Comparison of ENCODE assay signal across 8 cellular contexts in the genomic region with DNA sequence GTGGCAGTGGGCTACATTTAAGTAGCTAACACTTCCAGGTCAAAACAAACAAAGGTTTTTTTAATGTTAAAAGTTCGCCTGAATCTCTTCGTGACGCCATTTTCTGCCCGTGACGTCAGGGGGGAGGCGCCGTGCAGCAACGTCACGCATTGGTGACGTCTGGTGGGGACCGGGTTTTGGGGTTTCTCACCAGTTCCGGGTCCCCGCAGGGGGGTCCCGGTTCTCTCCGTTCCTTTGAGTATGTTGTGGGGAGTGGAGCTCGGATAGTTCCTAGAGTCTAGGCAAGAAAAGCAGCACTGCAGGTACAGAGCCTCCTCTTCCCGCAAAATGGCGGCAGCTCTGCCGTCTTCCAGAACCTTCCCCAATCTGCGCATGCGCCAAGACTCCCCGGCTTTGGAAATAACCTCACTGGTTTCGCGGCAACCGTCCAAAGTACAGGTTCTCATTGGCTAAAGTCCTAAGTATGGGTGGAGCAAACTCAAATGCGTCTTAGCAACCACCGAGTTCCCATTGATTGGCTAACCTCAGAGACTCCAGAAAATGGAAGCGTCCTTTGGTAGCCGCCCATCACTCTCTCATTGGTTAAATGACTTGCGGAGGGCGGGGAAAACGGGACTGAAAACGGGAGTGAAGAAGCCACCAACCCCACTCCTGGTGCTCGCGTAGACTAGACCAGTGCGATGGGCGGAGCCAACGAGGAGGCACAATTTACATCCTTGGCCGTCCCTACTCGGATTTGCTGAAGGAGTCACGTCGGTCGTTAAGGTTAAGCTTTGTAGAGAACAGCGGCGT. TPM values are rescaled to one million over a fixed set of nuclear protein-coding genes. Genes with fewer than 3 reads are reported as not detected.
A peak's percentile ranks its signal among the peaks of the same experiment; 100 is the strongest.
DNase-seq lines count a peak whose midpoint lies in the region; ATAC-seq and TF ChIP-seq lines count a peak whose summit lies in the region.

A gene (minus strand): TSS at position 341 of the 792 bp plus-strand sequence.

- BruUV-seq in Panc1 (replicated peaks; lab: Mats Ljungman, UMichigan): no TSS peak

- H3K4me1 Mint-ChIP-seq in activated T-cell treated with anti-CD3 and anti-CD28 coated beads, Interleukin-2, amount 50 U/mL, for 4 hours (ENCODE audit: low read depth): peaks cover 31% of the 10 kb centered on the region

- H3K4me3 ChIP-seq in Panc1 (ENCODE audit: low read depth in 2 of 2, low read length in 2 of 2) (peak within 1 kb of the TSS; percentile 94 to 97), esophagus (ENCODE audit: low read depth in 1 of 2, low read length in 2 of 2) (peak within 1 kb of the TSS; percentile 61 to 68), mucosa of stomach (ENCODE audit: low read length) (peak within 1 kb of the TSS; percentile 80)

- H3K4me3 Mint-ChIP-seq in activated T-cell treated with anti-CD3 and anti-CD28 coated beads, Interleukin-2, amount 50 U/mL, for 4 hours: peak within 1 kb of the TSS; percentile 88

- H3K36me3 Mint-ChIP-seq in activated T-cell treated with anti-CD3 and anti-CD28 coated beads, Interleukin-2, amount 50 U/mL, for 4 hours (ENCODE audit: insufficient read depth): peaks cover 41% of the 10 kb centered on the region

- H3K9me3 ChIP-seq in Panc1 (ENCODE audit: control insufficient read depth, insufficient read depth, low read depth, low read length) (no peaks in the 10 kb centered on the region), esophagus (ENCODE audit: control insufficient read depth in 2 of 2, insufficient read depth in 1 of 2, low read depth in 1 of 2, low read length in 1 of 2) (no peaks in the 10 kb centered on the region), mucosa of stomach (ENCODE audit: control insufficient read depth, low read length) (no peaks in the 10 kb centered on the region)

- peak within 1 kb of the TSS; percentile 94 for H3K27ac ChIP-seq in Panc1 (ENCODE audit: low read length)
- peak within 1 kb of the TSS; percentile 96 to 97 for H3K27ac ChIP-seq in esophagus (ENCODE audit: low read depth in 2 of 2, low read length in 1 of 2)

- H3K4me1 ChIP-seq in Panc1 (ENCODE audit: control insufficient read depth, insufficient read depth, low read length) (peaks cover 12% of the 10 kb centered on the region), esophagus (ENCODE audit: control insufficient read depth in 2 of 2, insufficient read depth in 2 of 2, low read length in 1 of 2) (peaks cover 0 to 4% of the 10 kb centered on the region in 2 donors), mucosa of stomach (ENCODE audit: control insufficient read depth, insufficient read depth, low read length) (peaks cover 8% of the 10 kb centered on the region)

- no peaks in the 10 kb centered on the region for H3K9me3 Mint-ChIP-seq in activated T-cell treated with anti-CD3 and anti-CD28 coated beads, Interleukin-2, amount 50 U/mL, for 4 hours

- H3K27me3 ChIP-seq in Panc1 (ENCODE audit: control insufficient read depth, insufficient read depth, low read length) (no peaks in the 10 kb centered on the region), esophagus (ENCODE audit: control insufficient read depth in 1 of 2, insufficient read depth in 2 of 2, low read length in 2 of 2) (no peaks in the 10 kb centered on the region), mucosa of stomach (ENCODE audit: control insufficient read depth, insufficient read depth, low read length) (no peaks in the 10 kb centered on the region)

- CTCF ChIA-PET in Panc1 (lab: Charles Lee): interaction anchor here (0.9 kb wide), 1 partner anchor 59 kb away, joined by 3 read pairs; no protein-coding TSS in a partner anchor

- ATAC-seq in GM21723 (IDR thresholded peaks at IDR 0.05; ENCODE audit: unreplicated experiment) (peak; percentile 92), Panc1 (peak; percentile 96)
- ATAC-seq in activated T-cell treated with anti-CD3 and anti-CD28 coated beads, Interleukin-2, amount 50 U/mL, for 4 hours: peak; percentile 91 to 94

- intact Hi-C loops in Panc1 (cut with micrococcal nuclease; ENCODE audit: unreplicated experiment): no loop called here

- WGBS in esophagus, 2 donors: 0 to 1% methylated on average over 45 of the region's 45 CpGs

- peak within 1 kb of the TSS; percentile 93 for H3K9ac ChIP-seq in mucosa of stomach (ENCODE audit: low read length)

- in situ Hi-C loops in Panc1 (cut with HindIII; ENCODE audit: low pct_unique_long_range_greater_than_20kb, low sequenced_read_pairs): no loop called here

- POLR2A ChIA-PET in Panc1 (lab: Charles Lee): interaction anchor here (0.6 kb wide), 1 partner anchor 76 kb away, joined by 9 read pairs; no protein-coding TSS in a partner anchor

- H3K27me3 Mint-ChIP-seq in activated T-cell treated with anti-CD3 and anti-CD28 coated beads, Interleukin-2, amount 50 U/mL, for 4 hours (ENCODE audit: low read depth): no peaks in the 10 kb centered on the region

- no peak for TF ChIP-seq CTCF in Panc1 (IDR thresholded peaks at IDR 0.05)

- H3K36me3 ChIP-seq in Panc1 (ENCODE audit: control insufficient read depth, insufficient read depth, low read length) (peaks cover 8% of the 10 kb centered on the region), esophagus (ENCODE audit: control insufficient read depth in 2 of 2, insufficient read depth in 2 of 2, low read length in 1 of 2) (peaks cover 9 to 11% of the 10 kb centered on the region in 2 donors), mucosa of stomach (ENCODE audit: control insufficient read depth, insufficient read depth, low read length) (peaks cover 11% of the 10 kb centered on the region)

- peak; percentile 99 for DNase-seq in DMS153 treated with DMSO at 0.1 percent for 48 hours (lab: John Stamatoyannopoulos, UW; ENCODE audit: unreplicated experiment)
- DNase-seq in KG1 (lab: John Stamatoyannopoulos, UW): peak; percentile 24
- peak; percentile 99 for DNase-seq in Panc1 (ENCODE audit: low read depth, low spot score)
- peak; percentile 100 for DNase-seq in activated T-cell treated with anti-CD3 and anti-CD28 coated beads, Interleukin-2, amount 50 U/mL, for 4 hours
- peak; percentile 98 to 100 for DNase-seq in stimulated activated CD8-positive, alpha-beta memory T cell treated with anti-CD3 and anti-CD28 coated beads, Interleukin-7, amount 100 ng/mL, for 1 hour (ENCODE audit: low read depth in 2 of 2)

RNA-seq across cellular contexts. Expression of the gene that starts here (rescaled TPM):
- total RNA-seq in Panc1 (2021; ENCODE audit: unreplicated experiment): 47.2 TPM
- polyA plus RNA-seq in Panc1 (2012; ENCODE audit: insufficient read length): 49.5 TPM
- 10 to 100 TPM; 80.4 to 90.4 (median 82.5) TPM for total RNA-seq in activated T-cell treated with anti-CD3 and anti-CD28 coated beads, Interleukin-2, amount 50 U/mL, for 4 hours
- polyA plus RNA-seq in esophagus: 10 to 100 TPM; 21.2 to 35.8 TPM

Comparison
In these comparisons a context has a peak if more than half of its experiments do, and no peak if none do; other contexts are left out.
1. Peak in every context shown above with its lines: DNase-seq, ATAC-seq, H3K4me3 ChIP-seq and H3K27ac ChIP-seq.
2. DNase-seq: peak in every context shown above with its lines; median percentile 100 in activated T-cell treated with anti-CD3 and anti-CD28 coated beads, Interleukin-2, amount 50 U/mL, for 4 hours; 99 in DMS153 treated with DMSO at 0.1 percent for 48 hours; 99 in Panc1; 99 in stimulated activated CD8-positive, alpha-beta memory T cell treated with anti-CD3 and anti-CD28 coated beads, Interleukin-7, amount 100 ng/mL, for 1 hour; 24 in KG1.